2 cellular contexts compared by ENCODE assay signal in genomic region chr1:51636765-51637522, GRCh38.
TF ChIP-seq lines count a peak whose summit lies in the region.

No MANE protein-coding gene starts in this region.

TF ChIP-seq in IMR-90, 13 proteins besides CTCF, POLR2A, EP300 and RAD21:
- no peak for TF ChIP-seq MAFK (IDR thresholded peaks at IDR 0.05; ENCODE audit: low read depth, low read length)
- no peak for TF ChIP-seq SMC3 (IDR thresholded peaks at IDR 0.05; ENCODE audit: low read depth, low read length)
- TF ChIP-seq ELK1 (IDR thresholded peaks at IDR 0.05; ENCODE audit: borderline replicate concordance, low read depth, low read length): no peak
- TF ChIP-seq NFE2L2 (IDR thresholded peaks at IDR 0.05; ENCODE audit: low read depth, low read length): no peak
- TF ChIP-seq RCOR1 (IDR thresholded peaks at IDR 0.05; ENCODE audit: insufficient replicate concordance, low read length): peak; percentile 87
- TF ChIP-seq CEBPB (IDR thresholded peaks at IDR 0.05; ENCODE audit: low read depth, low read length): peak; percentile 34; the same call in 1 of the 2 replicates
- no peak for TF ChIP-seq CHD1 (IDR thresholded peaks at IDR 0.05; ENCODE audit: low read depth, low read length)
- TF ChIP-seq, protein P1, sequence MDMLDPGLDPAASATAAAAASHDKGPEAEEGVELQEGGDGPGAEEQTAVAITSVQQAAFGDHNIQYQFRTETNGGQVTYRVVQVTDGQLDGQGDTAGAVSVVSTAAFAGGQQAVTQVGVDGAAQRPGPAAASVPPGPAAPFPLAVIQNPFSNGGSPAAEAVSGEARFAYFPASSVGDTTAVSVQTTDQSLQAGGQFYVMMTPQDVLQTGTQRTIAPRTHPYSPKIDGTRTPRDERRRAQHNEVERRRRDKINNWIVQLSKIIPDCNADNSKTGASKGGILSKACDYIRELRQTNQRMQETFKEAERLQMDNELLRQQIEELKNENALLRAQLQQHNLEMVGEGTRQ (IDR thresholded peaks at IDR 0.05; ENCODE audit: low read depth, low read length): peak; percentile 67; the same call in 1 of the 2 replicates
- no peak for TF ChIP-seq MAZ (IDR thresholded peaks at IDR 0.05; ENCODE audit: borderline replicate concordance, low read depth, low read length)
- TF ChIP-seq RFX5 (IDR thresholded peaks at IDR 0.05; ENCODE audit: low read depth, low read length): no peak
- TF ChIP-seq BHLHE40 (IDR thresholded peaks at IDR 0.05; ENCODE audit: low read depth, low read length): peak; percentile 99
- peak; percentile 77 for TF ChIP-seq FOS (IDR thresholded peaks at IDR 0.05; ENCODE audit: low read depth, low read length)
- TF ChIP-seq MXI1 (IDR thresholded peaks at IDR 0.05; ENCODE audit: borderline replicate concordance, low read depth, low read length): no peak
TF ChIP-seq in IMR-90: peak in this region for 5.

TF ChIP-seq in HepG2, 621 proteins besides CTCF, POLR2A, EP300 and RAD21:
- 0 out of 4 replicates have a peak, but pooled peaks of 1 of the 2 experiments have one; percentile 28 for TF ChIP-seq NR2F1 (CRISPR knock-in tag; IDR thresholded peaks at IDR 0.05)
- TF ChIP-seq ZNF580 (CRISPR knock-in tag; IDR thresholded peaks at IDR 0.05; ENCODE audit: borderline replicate concordance, low read depth): no peak
- 0 out of 2 replicates have a peak, but pooled peaks have one; percentile 9 for TF ChIP-seq FOSL2 (CRISPR knock-in tag; IDR thresholded peaks at IDR 0.05)
